ENCODE assay signal across 10 cellular contexts in the genomic region with DNA sequence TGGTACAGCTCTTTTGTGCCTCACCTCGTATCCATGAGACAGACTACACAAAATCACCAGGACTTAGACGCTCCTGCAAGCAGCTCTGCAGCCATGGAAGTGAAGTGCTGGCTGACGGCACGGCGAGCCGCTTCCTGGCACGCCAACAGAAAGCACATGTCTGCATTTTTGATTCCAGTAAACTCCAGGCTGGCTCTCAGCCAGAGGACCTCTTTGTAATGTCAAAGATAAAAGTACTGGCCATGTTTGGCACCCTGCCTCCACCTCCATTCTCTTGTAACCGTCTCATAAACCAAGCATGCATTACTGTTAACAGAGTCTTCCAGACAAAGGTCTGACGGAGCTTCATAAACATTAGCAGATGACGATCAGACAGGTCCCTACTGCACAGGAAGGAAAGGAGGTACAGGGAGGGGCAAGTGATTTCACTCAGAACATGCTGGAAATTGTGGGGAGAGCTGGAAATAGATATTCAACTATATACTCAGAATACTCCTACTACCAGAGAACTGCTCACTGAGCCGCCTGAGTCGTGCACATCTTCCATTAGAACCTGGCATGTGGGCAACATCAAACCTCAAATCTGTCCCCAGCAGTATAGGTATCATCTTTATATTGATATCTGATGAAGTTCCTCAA.
DNase-seq lines count a peak whose midpoint lies in the region; ATAC-seq, FAIRE-seq and TF ChIP-seq lines count a peak whose summit lies in the region.
"Had no signal": no experiment of that assay in that cellular context is flagged by ENCODE, and none has a peak within 500 bp of the region (broad histone marks: within the 10 kb centered on the region; RNA-seq: fewer than 3 reads in every experiment).

No MANE protein-coding gene starts in this region.

- no peak overlapping the region for H3K4me3 ChIP-seq in K562
- no peak overlapping the region for H3K4me3 ChIP-seq in kidney epithelial cell (ENCODE audit: low read depth, low read length)

- H3K27me3 ChIP-seq in K562 (ENCODE audit: control insufficient read depth in 2 of 2, insufficient read depth in 2 of 2, low read length in 2 of 2) (no peaks in the 10 kb centered on the region), kidney epithelial cell (ENCODE audit: control insufficient read depth, insufficient read depth, low read length) (no peaks in the 10 kb centered on the region)

- TF ChIP-seq CTCF in K562 (IDR thresholded peaks at IDR 0.05 in 2 of 3, conservative IDR thresholded peaks at IDR 0.05 in 1 of 3; ENCODE audit: insufficient read depth in 2 of 3, low read depth in 1 of 3, low read length in 3 of 3) (no peak), kidney epithelial cell (IDR thresholded peaks at IDR 0.05; ENCODE audit: insufficient read depth, low read length, poor library complexity, severe bottlenecking) (no peak)

- peak; percentile 60; the same call in 1 of the 2 replicates for TF ChIP-seq EP300 in K562 (IDR thresholded peaks at IDR 0.05; ENCODE audit: low read length)

- H4K20me1 ChIP-seq in K562 (replicated peaks; ENCODE audit: control insufficient read depth, insufficient read depth, low read length), result no peaks in the 10 kb centered on the region

- H3K9me3 ChIP-seq in K562 (replicated peaks; ENCODE audit: control insufficient read depth, insufficient read depth, low read depth, low read length), result no peaks in the 10 kb centered on the region

- intact Hi-C loops in K562 (cut with micrococcal nuclease), result no loop called here

- H3K4me1 ChIP-seq in K562 (replicated peaks in 1 of 2; ENCODE audit: control insufficient read depth in 2 of 2, insufficient read depth in 2 of 2, low read length in 2 of 2), result peaks cover 10 to 28% of the 10 kb centered on the region in 2 experiments; a peak in 4 of 5 replicates

- no peaks in the 10 kb centered on the region for H3K9me1 ChIP-seq in K562 (ENCODE audit: control insufficient read depth, insufficient read depth, low read length)

- peak overlapping the region; percentile 59 for H3K27ac ChIP-seq in K562 (ENCODE audit: extremely low read depth, low read depth, low read length)

- peaks cover 69% of the 10 kb centered on the region for H3K36me3 ChIP-seq in K562 (ENCODE audit: control insufficient read depth, insufficient read depth, low read length)
- no peaks in the 10 kb centered on the region for H3K36me3 ChIP-seq in kidney epithelial cell (ENCODE audit: control insufficient read depth, insufficient read depth, low read length)

- in situ Hi-C loops in K562 (cut with MboI), result no loop called here

- WGBS in K562 (ENCODE audit: insufficient coverage, low coverage, missing lambda C conversion rate), result 4% methylated on average over 12 of the region's 12 CpGs

- no TSS peak for BruUV-seq in K562 (replicated peaks; lab: Mats Ljungman, UMichigan)

- POLR2A ChIA-PET in K562 (lab: Yijun Ruan, JAX), result interaction anchor here (1.7 kb wide), 1 partner anchor 13 kb away, joined by 11 read pairs; no protein-coding TSS in a partner anchor

- no peak for TF ChIP-seq RAD21 in K562 (CRISPR knock-in tag; conservative IDR thresholded peaks at IDR 0.05 in 1 of 2, IDR thresholded peaks at IDR 0.05 in 1 of 2)

- ATAC-seq in K562 (peak; percentile 85), HG02870 (IDR thresholded peaks at IDR 0.05; ENCODE audit: unreplicated experiment) (no peak)

- DNase-seq in NCI-H1417 (lab: John Stamatoyannopoulos, UW) (peak in 2 of 3 experiments; percentile 31 to 72), NCI-H1417 treated with DMSO at 0.1 percent for 48 hours (lab: John Stamatoyannopoulos, UW) (no peak), K562 (ENCODE audit: extremely low read depth in 1 of 4, low spot score in 3 of 4) (peak; percentile 35 to 92 (median 58)), kidney epithelial cell (ENCODE audit: low read depth) (peak; percentile 76), urothelium cell line (ENCODE audit: low spot score) (peak; percentile 79), activated gamma-delta T cell treated with Interleukin-2 at 50 U/mL for 16 hours (no peak), islet precursor cell (no peak)
- DNase-seq: naive B cell had no signal

- FAIRE-seq in K562 (lab: Jason Lieb, UNC) (peak; percentile 91), urothelium cell line (lab: Jason Lieb, UNC) (peak; percentile 86)
- FAIRE-seq: A204.1 had no signal

- CTCF ChIA-PET in K562 (lab: Yijun Ruan, JAX; ENCODE audit: low intra/inter-chr PET ratio), result no interaction called here

- peak overlapping the region; percentile 32 for H3K4me2 ChIP-seq in K562 (ENCODE audit: insufficient read depth, low read length)

- peak overlapping the region; percentile 2 to 84; a peak in 3 of 4 replicates for H3K9ac ChIP-seq in K562 (ENCODE audit: insufficient read depth in 1 of 2, low read depth in 2 of 2, low read length in 2 of 2)

- H2AFZ ChIP-seq in K562 (ENCODE audit: low read depth, low read length), result peak overlapping the region; percentile 18

- no peak for TF ChIP-seq POLR2A in K562 (conservative IDR thresholded peaks at IDR 0.05)

- peaks cover 19% of the 10 kb centered on the region; the same call in 2 of the 3 replicates for H3K79me2 ChIP-seq in K562 (ENCODE audit: control insufficient read depth, insufficient read depth, low read length)

TF ChIP-seq in K562, 482 proteins besides CTCF, POLR2A, EP300 and RAD21 (continues in another document):
- TF ChIP-seq, protein P1, sequence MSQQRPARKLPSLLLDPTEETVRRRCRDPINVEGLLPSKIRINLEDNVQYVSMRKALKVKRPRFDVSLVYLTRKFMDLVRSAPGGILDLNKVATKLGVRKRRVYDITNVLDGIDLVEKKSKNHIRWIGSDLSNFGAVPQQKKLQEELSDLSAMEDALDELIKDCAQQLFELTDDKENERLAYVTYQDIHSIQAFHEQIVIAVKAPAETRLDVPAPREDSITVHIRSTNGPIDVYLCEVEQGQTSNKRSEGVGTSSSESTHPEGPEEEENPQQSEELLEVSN (IDR thresholded peaks at IDR 0.05; ENCODE audit: borderline replicate concordance in 1 of 2, extremely low read depth in 1 of 2, insufficient read depth in 1 of 2, insufficient read length in 1 of 2, low read depth in 1 of 2, low read length in 1 of 2, poor library complexity in 1 of 2, severe bottlenecking in 1 of 2), result peak in 1 of 2 experiments; percentile 30
- TF ChIP-seq ZNF175 (CRISPR knock-in tag; IDR thresholded peaks at IDR 0.05; ENCODE audit: low read depth), result 0 out of 2 replicates have a peak, but pooled peaks have one; percentile 24
- TF ChIP-seq CREM (IDR thresholded peaks at IDR 0.05; ENCODE audit: low read depth), result peak; percentile 53; the same call in 1 of the 2 replicates
- no peak for TF ChIP-seq ZFPM2 (CRISPR knock-in tag; IDR thresholded peaks at IDR 0.05)
- TF ChIP-seq C11orf30 (IDR thresholded peaks at IDR 0.05; ENCODE audit: low read depth), result no peak
- no peak for TF ChIP-seq NELFE (IDR thresholded peaks at IDR 0.05; ENCODE audit: insufficient read depth, insufficient read length)
- TF ChIP-seq, protein P2, sequence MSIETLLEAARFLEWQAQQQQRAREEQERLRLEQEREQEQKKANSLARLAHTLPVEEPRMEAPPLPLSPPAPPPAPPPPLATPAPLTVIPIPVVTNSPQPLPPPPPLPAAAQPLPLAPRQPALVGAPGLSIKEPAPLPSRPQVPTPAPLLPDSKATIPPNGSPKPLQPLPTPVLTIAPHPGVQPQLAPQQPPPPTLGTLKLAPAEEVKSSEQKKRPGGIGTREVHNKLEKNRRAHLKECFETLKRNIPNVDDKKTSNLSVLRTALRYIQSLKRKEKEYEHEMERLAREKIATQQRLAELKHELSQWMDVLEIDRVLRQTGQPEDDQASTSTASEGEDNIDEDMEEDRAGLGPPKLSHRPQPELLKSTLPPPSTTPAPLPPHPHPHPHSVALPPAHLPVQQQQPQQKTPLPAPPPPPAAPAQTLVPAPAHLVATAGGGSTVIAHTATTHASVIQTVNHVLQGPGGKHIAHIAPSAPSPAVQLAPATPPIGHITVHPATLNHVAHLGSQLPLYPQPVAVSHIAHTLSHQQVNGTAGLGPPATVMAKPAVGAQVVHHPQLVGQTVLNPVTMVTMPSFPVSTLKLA (conservative IDR thresholded peaks at IDR 0.05), result peak; percentile 84 to 91
- TF ChIP-seq NCOR1 (IDR thresholded peaks at IDR 0.05), result peak; percentile 68
- TF ChIP-seq BHLHE40 (IDR thresholded peaks at IDR 0.05; ENCODE audit: low read length), result peak; percentile 46; the same call in 1 of the 2 replicates
- no peak for TF ChIP-seq SMARCB1 (IDR thresholded peaks at IDR 0.05; ENCODE audit: insufficient read length, low read depth)
- 0 out of 4 replicates have a peak, but pooled peaks of 1 of the 2 experiments have one; percentile 14 for TF ChIP-seq ARNT (IDR thresholded peaks at IDR 0.05)
- no peak for TF ChIP-seq ZNF408 (CRISPR knock-in tag; IDR thresholded peaks at IDR 0.05; ENCODE audit: low read depth)
- TF ChIP-seq, protein P3, sequence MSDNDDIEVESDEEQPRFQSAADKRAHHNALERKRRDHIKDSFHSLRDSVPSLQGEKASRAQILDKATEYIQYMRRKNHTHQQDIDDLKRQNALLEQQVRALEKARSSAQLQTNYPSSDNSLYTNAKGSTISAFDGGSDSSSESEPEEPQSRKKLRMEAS (CRISPR knock-in tag; IDR thresholded peaks at IDR 0.05), result peak; percentile 46; the same call in 1 of the 2 replicates
- peak; percentile 20; the same call in 1 of the 2 replicates for TF ChIP-seq TEAD4 (IDR thresholded peaks at IDR 0.05; ENCODE audit: low read length)
- no peak for TF ChIP-seq TEAD4 (CRISPR knock-in tag; IDR thresholded peaks at IDR 0.05; ENCODE audit: borderline replicate concordance)
- TF ChIP-seq PTBP1 (IDR thresholded peaks at IDR 0.05; ENCODE audit: low read depth, low read length), result no peak
- 0 out of 2 replicates have a peak, but pooled peaks have one; percentile 22 for TF ChIP-seq ZNF316 (IDR thresholded peaks at IDR 0.05)
- 0 out of 2 replicates have a peak, but pooled peaks have one; percentile 7 for TF ChIP-seq MAFK (IDR thresholded peaks at IDR 0.05; ENCODE audit: low read length)
- no peak for TF ChIP-seq ZNF124 (CRISPR knock-in tag; IDR thresholded peaks at IDR 0.05)
- TF ChIP-seq ZNF699 (CRISPR knock-in tag; IDR thresholded peaks at IDR 0.05; ENCODE audit: insufficient replicate concordance), result no peak
- TF ChIP-seq HDAC2 (IDR thresholded peaks at IDR 0.05), result peak; percentile 31; the same call in 1 of the 2 replicates
- no peak for TF ChIP-seq GTF2F1 (IDR thresholded peaks at IDR 0.05; ENCODE audit: low read depth, low read length)
- no peak for TF ChIP-seq ZNF274 (IDR thresholded peaks at IDR 0.05; ENCODE audit: borderline replicate concordance, low read depth, low read length)
- TF ChIP-seq CREBBP (IDR thresholded peaks at IDR 0.05; ENCODE audit: low read depth, low read length), result no peak
- TF ChIP-seq JUND (IDR thresholded peaks at IDR 0.05; ENCODE audit: borderline replicate concordance, low read depth, low read length), result no peak
- 0 out of 3 replicates have a peak, but pooled peaks have one; percentile 26 for TF ChIP-seq JUND (tag; IDR thresholded peaks at IDR 0.05; ENCODE audit: borderline replicate concordance, low read depth, low read length)
- TF ChIP-seq EP400 (IDR thresholded peaks at IDR 0.05), result peak; percentile 64; the same call in 1 of the 2 replicates
- no peak for TF ChIP-seq RBM15 (IDR thresholded peaks at IDR 0.05; ENCODE audit: insufficient read depth, low read length)

Comparison
In these comparisons a context has a peak if more than half of its experiments do, and no peak if none do; other contexts are left out.
1. DNase-seq: peak in NCI-H1417 (2 of 3), K562 (4 of 4), kidney epithelial cell (single experiment) and urothelium cell line (single experiment); none in NCI-H1417 treated with DMSO at 0.1 percent for 48 hours (single experiment), activated gamma-delta T cell treated with Interleukin-2 at 50 U/mL for 16 hours (single experiment) and islet precursor cell (single experiment).